Comparison of ENCODE assay signal across 8 cellular contexts in the genomic region with DNA sequence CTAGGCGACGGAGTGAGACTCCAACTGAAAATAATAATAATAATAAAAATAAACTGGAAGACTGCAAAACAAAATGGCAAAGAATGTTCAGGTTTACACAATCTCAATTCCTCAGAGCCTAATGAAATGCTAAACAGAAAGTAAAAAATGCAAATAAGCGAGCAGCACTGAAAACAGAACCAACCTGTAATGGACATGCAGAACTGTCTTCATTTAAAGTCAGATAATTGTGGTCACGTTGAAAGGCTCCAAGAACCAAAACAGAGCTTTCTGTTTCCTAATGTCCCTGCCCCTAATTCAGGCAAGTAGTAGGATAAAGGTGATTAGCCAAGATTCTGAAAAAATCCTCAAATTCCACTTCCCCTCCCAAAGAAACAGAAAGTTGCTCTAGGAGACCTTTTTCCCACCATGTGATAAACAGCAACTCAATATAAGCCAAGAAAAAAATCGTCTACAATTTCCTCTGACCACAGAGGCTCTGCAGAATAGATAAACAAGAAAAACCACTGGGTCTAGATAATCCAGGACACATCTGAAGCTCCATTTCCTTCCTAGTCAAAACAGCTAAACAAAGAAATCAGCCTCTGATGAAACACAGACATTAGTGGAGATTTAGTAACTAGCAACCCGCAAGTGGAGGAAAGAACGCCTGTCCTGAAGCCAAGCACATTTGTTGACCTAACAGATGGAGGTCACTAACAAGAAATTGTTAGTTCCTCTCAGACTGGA. TPM values are rescaled to one million over a fixed set of nuclear protein-coding genes. Genes with fewer than 3 reads are reported as not detected.
DNase-seq lines count a peak whose midpoint lies in the region; ATAC-seq and TF ChIP-seq lines count a peak whose summit lies in the region.

No MANE protein-coding gene starts in this region.

- peaks cover 37% of the 10 kb centered on the region for H3K4me1 Mint-ChIP-seq in activated naive CD8-positive, alpha-beta T cell treated with anti-CD3 and anti-CD28 coated beads, Interleukin-2, amount 50 U/mL, for 24 hours
- peaks cover 16% of the 10 kb centered on the region for H3K4me1 Mint-ChIP-seq in memory B cell

- peak; percentile 37 for ATAC-seq in GM18873 (IDR thresholded peaks at IDR 0.05; ENCODE audit: low FRiP score, unreplicated experiment)
- no peak for ATAC-seq in activated naive CD8-positive, alpha-beta T cell treated with anti-CD3 and anti-CD28 coated beads, Interleukin-2, amount 50 U/mL, for 24 hours
- no peak for ATAC-seq in memory B cell (ENCODE audit: low read depth)

- DNase-seq in AG09319 (ENCODE audit: extremely low read depth, low read depth) (peak; percentile 86), memory B cell (ENCODE audit: low spot score in 2 of 2) (no peak), activated gamma-delta T cell treated with Interleukin-2 at 50 U/mL for 16 hours (no peak), NCI-H2227 (lab: John Stamatoyannopoulos, UW; ENCODE audit: unreplicated experiment) (no peak)
- peak; percentile 36 for DNase-seq in Jurkat, Clone E6-1 (ENCODE audit: low read depth, low spot score)
- no peak for DNase-seq in activated naive CD8-positive, alpha-beta T cell treated with anti-CD3 and anti-CD28 coated beads, Interleukin-2, amount 50 U/mL, for 24 hours
- no peak for DNase-seq in stimulated activated CD4-positive, alpha-beta T cell treated with anti-CD3 and anti-CD28 coated beads, Interleukin-15, amount 100 ng/mL, for 24 hours

- peak overlapping the region; percentile 49 for H3K27ac Mint-ChIP-seq in activated naive CD8-positive, alpha-beta T cell treated with anti-CD3 and anti-CD28 coated beads, Interleukin-2, amount 50 U/mL, for 24 hours
- H3K27ac Mint-ChIP-seq in memory B cell, result peak overlapping the region; percentile 90

- peak overlapping the region; percentile 53 for H3K4me3 Mint-ChIP-seq in activated naive CD8-positive, alpha-beta T cell treated with anti-CD3 and anti-CD28 coated beads, Interleukin-2, amount 50 U/mL, for 24 hours
- H3K4me3 Mint-ChIP-seq in memory B cell, result peak overlapping the region; percentile 79

- H3K9me3 Mint-ChIP-seq in activated naive CD8-positive, alpha-beta T cell treated with anti-CD3 and anti-CD28 coated beads, Interleukin-2, amount 50 U/mL, for 24 hours, result no peaks in the 10 kb centered on the region
- H3K9me3 Mint-ChIP-seq in memory B cell, result no peaks in the 10 kb centered on the region

- H3K4me3 ChIP-seq in Jurkat, Clone E6-1 (ENCODE audit: low read length), result no peak overlapping the region

- H3K36me3 Mint-ChIP-seq in activated naive CD8-positive, alpha-beta T cell treated with anti-CD3 and anti-CD28 coated beads, Interleukin-2, amount 50 U/mL, for 24 hours (ENCODE audit: low read depth), result peaks cover 10% of the 10 kb centered on the region
- no peaks in the 10 kb centered on the region for H3K36me3 Mint-ChIP-seq in memory B cell

- H3K27me3 Mint-ChIP-seq in activated naive CD8-positive, alpha-beta T cell treated with anti-CD3 and anti-CD28 coated beads, Interleukin-2, amount 50 U/mL, for 24 hours, result no peaks in the 10 kb centered on the region
- no peaks in the 10 kb centered on the region for H3K27me3 Mint-ChIP-seq in memory B cell

- no peak for TF ChIP-seq CTCF in AG09319 (IDR thresholded peaks at IDR 0.05; ENCODE audit: low read depth, low read length)

RNA-seq across cellular contexts. Expression of a gene that starts 3.0 kb away (rescaled TPM):
- polyA plus RNA-seq in Jurkat, Clone E6-1 (2012; ENCODE audit: insufficient read depth, insufficient read length), result 27.1 TPM

Comparison
In these comparisons a context has a peak if more than half of its experiments do, and no peak if none do; other contexts are left out.
1. DNase-seq: peak in AG09319 (single experiment) and Jurkat, Clone E6-1 (single experiment); none in activated naive CD8-positive, alpha-beta T cell treated with anti-CD3 and anti-CD28 coated beads, Interleukin-2, amount 50 U/mL, for 24 hours (single experiment), memory B cell (0 of 2), activated gamma-delta T cell treated with Interleukin-2 at 50 U/mL for 16 hours (single experiment), stimulated activated CD4-positive, alpha-beta T cell treated with anti-CD3 and anti-CD28 coated beads, Interleukin-15, amount 100 ng/mL, for 24 hours (single experiment) and NCI-H2227 (single experiment).